ENCODE assay signal across 10 cellular contexts in the genomic region with DNA sequence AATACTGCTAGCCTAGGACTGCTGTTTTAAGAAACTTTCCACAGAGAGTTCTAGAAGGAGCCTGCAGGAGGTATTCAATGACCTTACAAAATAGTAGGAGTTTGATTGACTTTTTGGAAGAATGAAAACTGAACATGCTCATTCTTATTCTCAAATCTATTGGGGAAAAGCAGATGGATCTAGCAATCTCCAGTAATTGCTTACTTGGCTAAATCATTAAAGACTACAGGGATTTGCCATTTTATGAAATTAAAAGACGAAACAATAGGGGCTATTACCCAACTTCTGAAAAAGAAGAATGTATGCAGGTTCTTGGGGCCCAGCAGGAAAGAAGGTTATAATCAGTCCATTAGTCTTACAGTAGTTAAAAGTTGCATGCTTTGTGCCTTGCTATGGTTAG. TPM values are rescaled to one million over a fixed set of nuclear protein-coding genes. Genes with fewer than 3 reads are reported as not detected.
"Had no signal": no experiment of that assay in that cellular context is flagged by ENCODE, and none has a peak within 500 bp of the region (broad histone marks: within the 10 kb centered on the region; RNA-seq: fewer than 3 reads in every experiment).

No MANE protein-coding gene starts in this region.

- H3K4me3 Mint-ChIP-seq: H9, HFFc6 had no signal

- H3K9me3 ChIP-seq: HAP-1 had no signal

- DNase-seq: GM23248, GOT3, H7, H9, HCEC 1CT, HFFc6 had no signal

- H3K4me1 ChIP-seq: HAP-1 had no signal

- H2AFZ ChIP-seq: GM23248 had no signal

- H3K4me3 ChIP-seq: GM23248, HAP-1 had no signal

- ATAC-seq: HCT116 had no signal

- H3K9ac ChIP-seq: GM23248 had no signal

- FAIRE-seq: H1, H54 had no signal

- H3K27ac Mint-ChIP-seq: H9, HFFc6 had no signal

- H3K9me3 Mint-ChIP-seq: H9, HFFc6 had no signal

- H3K36me3 ChIP-seq: HAP-1 had no signal

- H3K27ac ChIP-seq: GM23248 had no signal

RNA-seq across cellular contexts. Expression of gene PEX5L, which starts 29.9 kb away (rescaled TPM):
- total RNA-seq: GM23248 had no signal
